Comparison of ENCODE assay signal across 18 cellular contexts in the genomic region with DNA sequence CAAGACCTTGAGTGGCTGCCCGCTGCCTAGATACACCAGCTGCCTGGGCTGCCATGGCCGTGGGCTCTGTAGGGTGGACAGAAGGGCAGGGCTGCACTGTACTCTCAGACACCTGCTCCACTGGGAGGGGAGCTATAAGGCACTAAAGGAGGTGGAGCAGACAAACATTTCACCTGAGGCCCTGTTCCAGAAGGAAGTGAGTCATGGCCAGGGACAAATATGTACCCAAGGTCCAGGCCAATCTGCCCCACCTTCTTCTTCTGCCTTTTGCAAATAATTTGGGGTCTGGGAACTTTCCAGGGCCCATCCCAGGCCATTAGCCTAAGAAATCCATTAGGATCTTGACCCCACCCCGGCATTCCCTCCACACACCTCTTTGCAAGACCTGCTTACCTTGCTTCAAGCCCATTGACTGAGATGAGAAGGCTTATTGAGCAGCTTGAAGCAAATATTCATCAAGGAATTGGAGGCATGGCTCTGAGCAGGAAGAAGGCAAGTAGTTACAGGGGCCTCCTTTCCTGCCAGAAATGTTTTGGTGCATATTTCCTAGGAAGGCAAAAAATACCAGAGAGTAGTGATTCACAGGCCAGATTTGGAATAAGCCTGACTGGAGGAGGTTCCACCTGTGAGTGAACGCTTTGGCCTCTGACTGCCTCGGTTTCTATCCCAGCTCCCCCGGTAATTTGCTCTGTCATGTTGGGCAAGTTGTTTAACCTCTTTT. TPM values are rescaled to one million over a fixed set of nuclear protein-coding genes. Genes with fewer than 3 reads are reported as not detected.
DNase-seq lines count a peak whose midpoint lies in the region; ATAC-seq and TF ChIP-seq lines count a peak whose summit lies in the region.
"Had no signal": no experiment of that assay in that cellular context is flagged by ENCODE, and none has a peak within 500 bp of the region (broad histone marks: within the 10 kb centered on the region; RNA-seq: fewer than 3 reads in every experiment).

Gene CAPN8, minus strand, starts transcription at position 110 of the 721 bp plus-strand sequence. Its CDS starts 55 bp downstream, at position 55.

- POLR2A ChIA-PET in PC-3 (lab: Charles Lee; ENCODE audit: unreplicated experiment): interaction anchor here (0.7 kb wide), 1 partner anchor 536 kb away, joined by 3 read pairs; no protein-coding TSS in a partner anchor

- H3K36me3 ChIP-seq in PC-3 (ENCODE audit: low read depth, low read length): no peaks in the 10 kb centered on the region
- H3K36me3 ChIP-seq: heart left ventricle had no signal

- intact Hi-C loops in PC-3 (cut with micrococcal nuclease): loop anchor here (1.0 kb wide), 1 partner anchor 11 kb away; no protein-coding TSS in a partner anchor
- intact Hi-C loops in posterior vena cava (cut with DNase I): no loop called here

- H3K4me2 ChIP-seq in PC-3 (ENCODE audit: low read length): peak within 1 kb of the TSS; percentile 60

- H3K4me3 ChIP-seq in PC-3 (ENCODE audit: low read length): peak within 1 kb of the TSS; percentile 43; the same call in 1 of the 2 replicates
- H3K4me3 ChIP-seq in fibroblast of the aortic adventitia (ENCODE audit: low read depth, low read length): no peak within 1 kb of the TSS
- H3K4me3 ChIP-seq: heart left ventricle, testis had no signal

- H3K27me3 ChIP-seq in PC-3 (ENCODE audit: low read length): no peaks in the 10 kb centered on the region
- H3K27me3 ChIP-seq: heart left ventricle, testis had no signal

- in situ Hi-C loops in GM13977 (cut with MboI; ENCODE audit: low pct_unique_long_range_greater_than_20kb, low sequenced_read_pairs, unreplicated experiment): no loop called here

- no peaks in the 10 kb centered on the region for H3K9me3 ChIP-seq in PC-3 (ENCODE audit: low read length)
- H3K9me3 ChIP-seq: heart left ventricle, testis had no signal

- no peak for TF ChIP-seq CTCF in PC-3 (conservative IDR thresholded peaks at IDR 0.05; ENCODE audit: low read depth, low read length)
- TF ChIP-seq CTCF in fibroblast of the aortic adventitia (IDR thresholded peaks at IDR 0.05; ENCODE audit: insufficient read depth, low read length): no peak
- no peak for TF ChIP-seq CTCF in GM13977 (IDR thresholded peaks at IDR 0.05; ENCODE audit: extremely low read depth, insufficient read depth, missing control alignments)

- H3K79me2 ChIP-seq in PC-3 (ENCODE audit: low read length): peaks cover 8% of the 10 kb centered on the region; the same call in 1 of the 2 replicates

- H3K27ac ChIP-seq in PC-3 (ENCODE audit: low read length): peak within 1 kb of the TSS; percentile 88
- H3K27ac ChIP-seq: heart left ventricle, testis had no signal

- peak within 1 kb of the TSS; percentile 1; the same call in 1 of the 2 replicates for H2AFZ ChIP-seq in PC-3 (ENCODE audit: low read length)

- CTCF ChIA-PET in PC-3 (lab: Charles Lee): interaction anchor here (0.9 to 1.2 kb wide), 2 partner anchors 109 to 532 kb away, joined by 3 to 4 read pairs; no protein-coding TSS in a partner anchor

- peaks cover 77% of the 10 kb centered on the region for H3K4me1 ChIP-seq in PC-3 (ENCODE audit: insufficient read depth, low read length)
- H3K4me1 ChIP-seq: heart left ventricle, testis had no signal

- H3K9ac ChIP-seq in PC-3 (ENCODE audit: low read length): peak within 1 kb of the TSS; percentile 47

- DNase-seq in DMS53 (lab: John Stamatoyannopoulos, UW) (peak; percentile 95), PC-3 (peak; percentile 96), fibroblast of the aortic adventitia (ENCODE audit: low read depth) (peak; percentile 10), renal cortical epithelial cell (ENCODE audit: low read depth) (peak; percentile 59), glomerular visceral epithelial cell (ENCODE audit: extremely low spot score) (no peak), posterior vena cava (ENCODE audit: low spot score) (no peak), GM13977 (ENCODE audit: low spot score) (no peak)
- DNase-seq: activated CD4-positive, alpha-beta memory T cell treated with anti-CD3 and anti-CD28 coated beads, Interleukin-2, amount 10 ng/mL, durations not matched to agents 7 days and 5 days; heart left ventricle; left cardiac atrium; natural killer cell; NCI-H1048; NCI-H226; testis had no signal

- ATAC-seq in PC-3 (peak; percentile 91), GM21367 (IDR thresholded peaks at IDR 0.05; ENCODE audit: unreplicated experiment) (no peak)
- ATAC-seq: heart left ventricle, natural killer cell, SK-N-SH treated with all-trans-retinoic acid at 6 μM for 48 hours had no signal

- H3F3A ChIP-seq in PC-3 (ENCODE audit: low read length, unreplicated experiment): peaks cover 10% of the 10 kb centered on the region

- no peaks in the 10 kb centered on the region for H3K9me2 ChIP-seq in PC-3 (replicated peaks; ENCODE audit: low read length)

- no TSS peak for BruUV-seq in PC-3 (replicated peaks; lab: Mats Ljungman, UMichigan)

- H4K20me1 ChIP-seq in PC-3 (ENCODE audit: low read length): no peaks in the 10 kb centered on the region

RNA-seq across cellular contexts. Expression of gene CAPN8, which starts in this region (rescaled TPM):
- total RNA-seq in PC-3 (2014; rRNA removed) (5.9 and 11.1 TPM in 2 replicates), fibroblast of the aortic adventitia (ENCODE audit: low replicate concordance) (not detected in 2 replicates), renal cortical epithelial cell (0.05 TPM in 1 of 2 replicates, not detected in the other), posterior vena cava (not detected)
- total RNA-seq: activated T-helper 1 cell treated with anti-CD3 and anti-CD28 coated beads, Interleukin-12 subunit alpha, Interleukin-12 subunit beta, Interleukin-2, Interleukin-4 antibody, amounts not matched to agents 30 ng/mL and 10 ng/mL and 1 ng/mL, durations not matched to agents 14 hours and 24 hours and 36 hours; H4; heart left ventricle had no signal

Comparison
In these comparisons a context has a peak if more than half of its experiments do, and no peak if none do; other contexts are left out.
1. Peak in DNase-seq in fibroblast of the aortic adventitia; RNA of the gene not detected or under 1 TPM.
2. Peak in DNase-seq in renal cortical epithelial cell; RNA of the gene not detected or under 1 TPM.
3. DNase-seq: peak in DMS53 (single experiment) and PC-3 (single experiment); none in glomerular visceral epithelial cell (single experiment), posterior vena cava (single experiment) and GM13977 (single experiment).